In the genomic region with DNA sequence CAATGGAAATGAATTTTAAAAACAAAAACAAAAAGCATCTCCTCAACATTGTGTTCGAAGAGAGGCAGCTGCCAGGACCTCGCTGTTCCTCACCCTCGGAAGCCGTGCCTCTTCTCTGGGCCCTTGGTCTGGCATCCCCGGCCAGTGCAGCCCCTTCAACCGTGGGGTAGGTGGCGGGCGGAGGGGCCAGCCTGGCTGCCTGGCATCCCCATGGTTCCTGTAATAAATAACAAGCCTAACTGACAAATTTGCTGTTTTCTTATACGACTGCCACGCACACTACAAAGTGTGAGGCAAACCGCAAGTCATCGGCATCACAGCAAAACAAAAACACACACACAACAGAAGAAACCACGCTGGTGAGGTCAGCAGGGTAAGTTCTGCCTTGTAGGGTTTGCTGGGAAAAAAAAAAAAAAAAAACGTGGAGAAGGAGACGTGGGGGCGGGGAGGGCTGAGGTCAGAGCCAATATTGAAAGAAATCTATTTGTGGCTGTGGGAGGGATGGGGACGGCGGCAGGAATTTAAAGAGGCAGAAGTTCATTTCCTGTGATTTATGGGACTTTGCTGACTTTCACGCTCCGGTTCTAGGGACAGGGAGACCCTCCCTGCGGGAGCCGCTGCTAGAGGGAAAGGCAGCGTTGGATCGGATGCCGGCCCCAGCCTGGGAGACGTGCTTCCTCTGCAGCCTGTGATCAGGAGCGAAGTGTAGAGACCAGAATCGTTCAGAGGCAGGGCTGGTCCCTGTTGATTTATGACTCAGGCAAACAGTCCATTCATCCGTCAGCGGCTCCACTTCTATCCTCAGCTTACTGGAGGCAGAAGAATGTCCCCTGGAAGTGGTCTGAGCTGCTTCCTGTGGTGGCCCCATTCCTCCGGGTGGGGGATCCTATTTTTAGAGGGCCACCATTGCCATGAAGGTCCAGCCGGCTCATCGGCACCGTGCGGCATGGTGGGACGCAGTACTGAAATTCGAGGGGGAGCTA, we compare ENCODE assay signal across 1 cellular context.
TF ChIP-seq lines count a peak whose summit lies in the region.

No MANE protein-coding gene starts in this region.

TF ChIP-seq in HCT116, 20 proteins besides CTCF, POLR2A, EP300 and RAD21 (continued from another document):
- TF ChIP-seq REST (IDR thresholded peaks at IDR 0.05; ENCODE audit: low read depth): no peak
- no peak for TF ChIP-seq POLR2AphosphoS5 (IDR thresholded peaks at IDR 0.05; ENCODE audit: low read depth, low read length)
- TF ChIP-seq EGR1 (IDR thresholded peaks at IDR 0.05; ENCODE audit: low read depth): no peak
TF ChIP-seq in HCT116: peak in this region for 0.
